2 cellular contexts compared by ENCODE assay signal in the genomic region with DNA sequence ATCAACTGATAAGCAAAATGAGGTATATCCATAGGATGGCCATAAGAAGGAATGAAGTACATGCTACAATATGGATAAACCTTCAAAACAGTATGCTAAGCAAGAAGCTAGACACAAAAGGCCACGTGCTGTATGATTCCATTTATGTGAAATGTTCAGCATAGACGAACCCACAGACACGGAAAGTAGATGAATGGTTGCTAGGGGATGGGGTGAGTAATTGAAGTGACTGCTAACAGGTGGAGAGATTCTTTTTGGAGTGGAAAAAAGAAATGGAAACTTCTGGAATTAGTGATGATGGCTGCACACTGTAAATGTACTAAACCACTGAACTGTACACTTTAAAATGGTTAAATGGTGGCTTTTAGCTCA.
TF ChIP-seq lines count a peak whose summit lies in the region.

No MANE protein-coding gene starts in this region.

TF ChIP-seq in IMR-90, 13 proteins besides CTCF, POLR2A, EP300 and RAD21:
- no peak for TF ChIP-seq SMC3 (IDR thresholded peaks at IDR 0.05; ENCODE audit: low read depth, low read length)
TF ChIP-seq in IMR-90: peak in this region for 0.

TF ChIP-seq in neural cell, 6 proteins besides CTCF, POLR2A, EP300 and RAD21 (continued from another document):
- TF ChIP-seq POLR2AphosphoS5 (IDR thresholded peaks at IDR 0.05) (no peak), EZH2 (IDR thresholded peaks at IDR 0.05; ENCODE audit: borderline replicate concordance, insufficient read depth, low read length, poor library complexity, severe bottlenecking) (no peak), SMC3 (conservative IDR thresholded peaks at IDR 0.05; ENCODE audit: poor library complexity) (no peak), TAF1 (IDR thresholded peaks at IDR 0.05; ENCODE audit: low read depth) (no peak)
- TF ChIP-seq, protein P1, sequence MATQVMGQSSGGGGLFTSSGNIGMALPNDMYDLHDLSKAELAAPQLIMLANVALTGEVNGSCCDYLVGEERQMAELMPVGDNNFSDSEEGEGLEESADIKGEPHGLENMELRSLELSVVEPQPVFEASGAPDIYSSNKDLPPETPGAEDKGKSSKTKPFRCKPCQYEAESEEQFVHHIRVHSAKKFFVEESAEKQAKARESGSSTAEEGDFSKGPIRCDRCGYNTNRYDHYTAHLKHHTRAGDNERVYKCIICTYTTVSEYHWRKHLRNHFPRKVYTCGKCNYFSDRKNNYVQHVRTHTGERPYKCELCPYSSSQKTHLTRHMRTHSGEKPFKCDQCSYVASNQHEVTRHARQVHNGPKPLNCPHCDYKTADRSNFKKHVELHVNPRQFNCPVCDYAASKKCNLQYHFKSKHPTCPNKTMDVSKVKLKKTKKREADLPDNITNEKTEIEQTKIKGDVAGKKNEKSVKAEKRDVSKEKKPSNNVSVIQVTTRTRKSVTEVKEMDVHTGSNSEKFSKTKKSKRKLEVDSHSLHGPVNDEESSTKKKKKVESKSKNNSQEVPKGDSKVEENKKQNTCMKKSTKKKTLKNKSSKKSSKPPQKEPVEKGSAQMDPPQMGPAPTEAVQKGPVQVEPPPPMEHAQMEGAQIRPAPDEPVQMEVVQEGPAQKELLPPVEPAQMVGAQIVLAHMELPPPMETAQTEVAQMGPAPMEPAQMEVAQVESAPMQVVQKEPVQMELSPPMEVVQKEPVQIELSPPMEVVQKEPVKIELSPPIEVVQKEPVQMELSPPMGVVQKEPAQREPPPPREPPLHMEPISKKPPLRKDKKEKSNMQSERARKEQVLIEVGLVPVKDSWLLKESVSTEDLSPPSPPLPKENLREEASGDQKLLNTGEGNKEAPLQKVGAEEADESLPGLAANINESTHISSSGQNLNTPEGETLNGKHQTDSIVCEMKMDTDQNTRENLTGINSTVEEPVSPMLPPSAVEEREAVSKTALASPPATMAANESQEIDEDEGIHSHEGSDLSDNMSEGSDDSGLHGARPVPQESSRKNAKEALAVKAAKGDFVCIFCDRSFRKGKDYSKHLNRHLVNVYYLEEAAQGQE (IDR thresholded peaks at IDR 0.05; ENCODE audit: borderline replicate concordance), result no peak
